In genomic region chr3:163671201-163671600, GRCh38 we compare ENCODE assay signal across 19 cellular contexts.
DNase-seq lines count a peak whose midpoint lies in the region; TF ChIP-seq lines count a peak whose summit lies in the region.
"Had no signal": no experiment of that assay in that cellular context is flagged by ENCODE, and none has a peak within 500 bp of the region (broad histone marks: within the 10 kb centered on the region; RNA-seq: fewer than 3 reads in every experiment).

No MANE protein-coding gene starts in this region.

- no peak overlapping the region for H3K4me2 ChIP-seq in mammary epithelial cell (ENCODE audit: insufficient read depth, low read depth, low read length)

- no peaks in the 10 kb centered on the region for H4K20me1 ChIP-seq in mammary epithelial cell (ENCODE audit: insufficient read depth, low read length)

- H3K4me1 ChIP-seq in mammary epithelial cell (ENCODE audit: insufficient read depth, low read length) (no peaks in the 10 kb centered on the region), endodermal cell (ENCODE audit: control insufficient read depth, insufficient read depth, low read length) (no peaks in the 10 kb centered on the region), esophagus squamous epithelium (no peaks in the 10 kb centered on the region)
- H3K4me1 ChIP-seq: BE2C, Caco-2 had no signal

- TF ChIP-seq CTCF in MCF 10A (IDR thresholded peaks at IDR 0.05; ENCODE audit: unreplicated experiment) (no peak), mammary epithelial cell (conservative IDR thresholded peaks at IDR 0.05 in 1 of 2, IDR thresholded peaks at IDR 0.05 in 1 of 2; ENCODE audit: extremely low read depth in 1 of 2, insufficient read depth in 1 of 2, low read depth in 1 of 2, low read length in 2 of 2) (no peak), endodermal cell (conservative IDR thresholded peaks at IDR 0.05) (no peak), esophagus squamous epithelium (IDR thresholded peaks at IDR 0.05) (no peak)

- H3K27ac ChIP-seq in mammary epithelial cell (ENCODE audit: insufficient read depth, low read depth, low read length) (no peak overlapping the region), endodermal cell (ENCODE audit: low read depth, low read length) (no peak overlapping the region), esophagus squamous epithelium (no peak overlapping the region)

- H3K9me3 ChIP-seq in mammary epithelial cell (replicated peaks; ENCODE audit: insufficient read depth, low read length) (no peaks in the 10 kb centered on the region), endodermal cell (ENCODE audit: control insufficient read depth, low read length) (peaks cover 8% of the 10 kb centered on the region), esophagus squamous epithelium (no peaks in the 10 kb centered on the region)
- H3K9me3 ChIP-seq: BE2C, Caco-2 had no signal

- H3K36me3 ChIP-seq in mammary epithelial cell (ENCODE audit: insufficient read depth, low read length) = no peaks in the 10 kb centered on the region
- H3K36me3 ChIP-seq in endodermal cell (ENCODE audit: control insufficient read depth, insufficient read depth, low read length) = no peaks in the 10 kb centered on the region
- no peaks in the 10 kb centered on the region for H3K36me3 ChIP-seq in esophagus squamous epithelium
- H3K36me3 ChIP-seq: BE2C had no signal

- CTCF ChIA-PET in MCF 10A (lab: Yijun Ruan, JAX) = no interaction called here
- CTCF ChIA-PET in mammary epithelial cell (lab: Charles Lee; ENCODE audit: low non-redundant PET) = no interaction called here

- peak overlapping the region; percentile 71 for H3K27ac Mint-ChIP-seq in MCF 10A (ENCODE audit: low read depth, unreplicated experiment)
- peak overlapping the region; percentile 65 for H3K27ac Mint-ChIP-seq in endodermal cell
- H3K27ac Mint-ChIP-seq: CD4-positive, alpha-beta T cell had no signal

- 80% methylated on average over 1 of the region's 3 CpGs for WGBS in mammary epithelial cell (ENCODE audit: low coverage, missing lambda C conversion rate)
- 95 to 97% methylated on average over 3 of the region's 3 CpGs for WGBS in endodermal cell (ENCODE audit: insufficient coverage in 1 of 2, insufficient read length in 1 of 2), 2 experiments
- 90 to 91% methylated on average over 2 to 3 of the region's 3 CpGs for WGBS in esophagus squamous epithelium, 2 donors

- no peak for TF ChIP-seq POLR2A in esophagus squamous epithelium (IDR thresholded peaks at IDR 0.05)

- no peak overlapping the region for H3K9ac ChIP-seq in mammary epithelial cell (ENCODE audit: insufficient read depth, low read length)
- no peak overlapping the region for H3K9ac ChIP-seq in endodermal cell (ENCODE audit: extremely low read depth, low read length, poor library complexity, severe bottlenecking)

- H3K4me3 Mint-ChIP-seq in MCF 10A (ENCODE audit: unreplicated experiment) = no peak overlapping the region
- H3K4me3 Mint-ChIP-seq in endodermal cell = no peak overlapping the region
- H3K4me3 Mint-ChIP-seq: CD4-positive, alpha-beta T cell had no signal

- no peak overlapping the region for H3K4me3 ChIP-seq in mammary epithelial cell (replicated peaks in 1 of 3; ENCODE audit: insufficient read depth in 1 of 3, low read depth in 2 of 3, low read length in 3 of 3)
- H3K4me3 ChIP-seq in endodermal cell (ENCODE audit: low read length) = no peak overlapping the region
- no peak overlapping the region for H3K4me3 ChIP-seq in esophagus squamous epithelium

- H3K4me1 Mint-ChIP-seq in MCF 10A (ENCODE audit: insufficient read depth, unreplicated experiment) = peaks cover 6% of the 10 kb centered on the region
- H3K4me1 Mint-ChIP-seq in endodermal cell = peaks cover 33% of the 10 kb centered on the region

- H3K79me2 ChIP-seq in mammary epithelial cell (ENCODE audit: insufficient read depth, low read length) = no peaks in the 10 kb centered on the region

- BruUV-seq in MCF 10A (replicated peaks; lab: Mats Ljungman, UMichigan) = no TSS peak
- BruUV-seq in mammary epithelial cell (replicated peaks; lab: Mats Ljungman, UMichigan) = no TSS peak

- intact Hi-C loops in MCF 10A (cut with micrococcal nuclease) = no loop called here
- intact Hi-C loops in mammary epithelial cell (cut with micrococcal nuclease) = no loop called here
- intact Hi-C loops in esophagus squamous epithelium (cut with DNase I) = no loop called here

- H3K27me3 ChIP-seq in mammary epithelial cell (ENCODE audit: insufficient read depth, low read length) (no peaks in the 10 kb centered on the region), endodermal cell (ENCODE audit: control insufficient read depth, insufficient read depth, low read length, poor library complexity, severe bottlenecking) (no peaks in the 10 kb centered on the region), esophagus squamous epithelium (no peaks in the 10 kb centered on the region)
- H3K27me3 ChIP-seq: BE2C had no signal

- no peaks in the 10 kb centered on the region for H3K36me3 Mint-ChIP-seq in MCF 10A (ENCODE audit: insufficient read depth, unreplicated experiment)
- H3K36me3 Mint-ChIP-seq in endodermal cell (ENCODE audit: low read depth) = peaks cover 1% of the 10 kb centered on the region

- H3K9me3 Mint-ChIP-seq in MCF 10A (ENCODE audit: unreplicated experiment) (no peaks in the 10 kb centered on the region), endodermal cell (peaks cover 3% of the 10 kb centered on the region)

- no peaks in the 10 kb centered on the region for H3K27me3 Mint-ChIP-seq in MCF 10A (ENCODE audit: insufficient read depth, unreplicated experiment)
- no peaks in the 10 kb centered on the region for H3K27me3 Mint-ChIP-seq in endodermal cell (ENCODE audit: insufficient read depth)
- H3K27me3 Mint-ChIP-seq: CD4-positive, alpha-beta T cell had no signal

- DNase-seq in MCF 10A (ENCODE audit: unreplicated experiment) = peak; percentile 39
- DNase-seq in mammary epithelial cell = no peak
- DNase-seq in RPMI8226 = peak; percentile 53
- peak; percentile 34 for DNase-seq in endodermal cell
- DNase-seq in esophagus squamous epithelium (lab: John Stamatoyannopoulos, UW) = no peak
- no peak for DNase-seq in NCI-H1417 (lab: John Stamatoyannopoulos, UW)
- no peak for DNase-seq in activated CD8-positive, alpha-beta memory T cell treated with anti-CD3 and anti-CD28 coated beads for 24 hours
- no peak for DNase-seq in activated T-cell treated with anti-CD3 and anti-CD28 coated beads for 4 hours
- DNase-seq: 8988T; BE2C; Caco-2; CD4-positive, alpha-beta T cell; DMS153; HCEC 1CT; NCI-H1417 treated with DMSO at 0.1 percent for 48 hours; NCI-H187 treated with DMSO at 0.1 percent for 48 hours; NCI-H2227 treated with DMSO at 0.1 percent for 48 hours; NCI-H524; Right ventricle myocardium superior had no signal

- H2AFZ ChIP-seq in mammary epithelial cell (ENCODE audit: low read depth, low read length) = no peak overlapping the region

- POLR2A ChIA-PET in MCF 10A (lab: Yijun Ruan, JAX) = no interaction called here

- in situ Hi-C loops in mammary epithelial cell (cut with MboI; ENCODE audit: low sequenced_read_pairs in 2 of 2) = no loop called here

- dilution Hi-C loops in mammary epithelial cell (cut with HindIII; ENCODE audit: low sequenced_read_pairs) = no loop called here

Comparison
In these comparisons a context has a peak if more than half of its experiments do, and no peak if none do; other contexts are left out.
1. DNase-seq: peak in MCF 10A (single experiment), RPMI8226 (single experiment) and endodermal cell (single experiment); none in mammary epithelial cell (single experiment), esophagus squamous epithelium (single experiment), NCI-H1417 (0 of 3), activated CD8-positive, alpha-beta memory T cell treated with anti-CD3 and anti-CD28 coated beads for 24 hours (single experiment) and activated T-cell treated with anti-CD3 and anti-CD28 coated beads for 4 hours (single experiment).